In the genomic region with DNA sequence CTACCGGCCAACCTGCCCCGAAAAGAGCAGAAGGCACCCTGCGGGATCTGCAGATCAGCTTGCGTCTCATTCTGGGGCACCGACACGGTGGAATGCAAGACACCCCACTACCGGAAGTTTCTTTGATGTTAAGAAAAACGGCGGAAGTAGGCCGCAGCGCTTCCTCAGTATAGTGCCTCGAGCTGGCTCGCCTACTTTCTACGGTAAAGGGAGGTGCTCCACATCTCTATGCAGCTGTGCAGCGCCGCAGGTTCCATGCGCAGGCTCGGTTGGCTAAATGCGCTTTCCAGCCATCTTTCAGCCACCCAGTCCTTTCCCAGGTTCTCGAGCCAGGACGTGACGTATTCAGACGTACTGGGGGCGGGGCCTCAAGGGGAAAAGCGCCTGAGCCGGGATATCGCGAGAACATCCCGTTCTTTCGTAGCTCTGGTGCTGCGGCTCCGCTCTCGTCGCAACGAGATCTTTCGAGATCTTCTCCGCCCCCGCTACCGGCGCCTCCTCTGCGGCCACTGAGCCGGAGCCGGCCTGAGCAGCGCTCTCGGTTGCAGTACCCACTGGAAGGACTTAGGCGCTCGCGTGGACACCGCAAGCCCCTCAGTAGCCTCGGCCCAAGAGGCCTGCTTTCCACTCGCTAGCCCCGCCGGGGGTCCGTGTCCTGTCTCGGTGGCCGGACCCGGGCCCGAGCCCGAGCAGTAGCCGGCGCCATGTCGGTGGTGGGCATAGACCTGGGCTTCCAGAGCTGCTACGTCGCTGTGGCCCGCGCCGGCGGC, we compare ENCODE assay signal across 1 cellular context.
A peak's percentile ranks its signal among the peaks of the same experiment; 100 is the strongest.
TF ChIP-seq lines count a peak whose summit lies in the region.

A gene (plus strand): TSS at position 467 of the 770 bp plus-strand sequence. CDS start 238 bp downstream, at position 705.

TF ChIP-seq in HepG2, 621 proteins besides CTCF, POLR2A, EP300 and RAD21 (continued from another document and continues in another):
- no peak; the same call in 1 of the 2 replicates for TF ChIP-seq ZNF34 (CRISPR knock-in tag; IDR thresholded peaks at IDR 0.05; ENCODE audit: borderline replicate concordance)
- no peak for TF ChIP-seq PCBP2 (optimal IDR thresholded peaks at IDR 0.05; ENCODE audit: low read depth, low read length, poor library complexity, severe bottlenecking)
- no peak for TF ChIP-seq SIN3B (IDR thresholded peaks at IDR 0.05; ENCODE audit: low read length)
- TF ChIP-seq MED13 (CRISPR knock-in tag; IDR thresholded peaks at IDR 0.05), result peak; percentile 48; the same call in 1 of the 2 replicates
- TF ChIP-seq NRL (CRISPR knock-in tag; IDR thresholded peaks at IDR 0.05; ENCODE audit: borderline replicate concordance), result peak; percentile 50; the same call in 1 of the 2 replicates
- 0 out of 2 replicates have a peak, but pooled peaks have one; percentile 34 for TF ChIP-seq SP140L (CRISPR knock-in tag; IDR thresholded peaks at IDR 0.05; ENCODE audit: borderline replicate concordance)
- TF ChIP-seq, protein P1, sequence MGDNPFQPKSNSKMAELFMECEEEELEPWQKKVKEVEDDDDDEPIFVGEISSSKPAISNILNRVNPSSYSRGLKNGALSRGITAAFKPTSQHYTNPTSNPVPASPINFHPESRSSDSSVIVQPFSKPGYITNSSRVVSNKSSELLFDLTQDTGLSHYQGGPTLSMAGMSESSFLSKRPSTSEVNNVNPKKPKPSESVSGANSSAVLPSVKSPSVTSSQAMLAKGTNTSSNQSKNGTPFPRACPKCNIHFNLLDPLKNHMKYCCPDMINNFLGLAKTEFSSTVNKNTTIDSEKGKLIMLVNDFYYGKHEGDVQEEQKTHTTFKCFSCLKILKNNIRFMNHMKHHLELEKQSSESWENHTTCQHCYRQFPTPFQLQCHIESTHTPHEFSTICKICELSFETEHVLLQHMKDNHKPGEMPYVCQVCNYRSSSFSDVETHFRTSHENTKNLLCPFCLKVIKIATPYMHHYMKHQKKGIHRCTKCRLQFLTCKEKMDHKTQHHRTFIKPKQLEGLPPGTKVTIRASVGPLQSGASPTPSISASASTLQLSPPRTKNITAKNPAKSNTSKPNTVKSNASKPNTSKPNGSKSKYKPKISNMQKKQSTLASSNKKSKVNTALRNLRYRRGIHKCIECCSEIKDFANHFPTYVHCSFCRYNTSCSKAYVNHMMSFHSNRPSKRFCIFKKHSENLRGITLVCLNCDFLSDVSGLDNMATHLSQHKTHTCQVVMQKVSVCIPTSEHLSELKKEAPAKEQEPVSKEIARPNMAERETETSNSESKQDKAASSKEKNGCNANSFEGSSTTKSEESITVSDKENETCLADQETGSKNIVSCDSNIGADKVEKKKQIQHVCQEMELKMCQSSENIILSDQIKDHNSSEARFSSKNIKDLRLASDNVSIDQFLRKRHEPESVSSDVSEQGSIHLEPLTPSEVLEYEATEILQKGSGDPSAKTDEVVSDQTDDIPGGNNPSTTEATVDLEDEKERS (CRISPR knock-in tag; IDR thresholded peaks at IDR 0.05), result peak; percentile 85
- TF ChIP-seq REPIN1 (CRISPR knock-in tag; IDR thresholded peaks at IDR 0.05; ENCODE audit: borderline replicate concordance, low read depth), result no peak; the same call in 1 of the 2 replicates
- no peak for TF ChIP-seq ZNF652 (CRISPR knock-in tag; IDR thresholded peaks at IDR 0.05; ENCODE audit: borderline replicate concordance, low read depth)
- TF ChIP-seq IRF2 (CRISPR knock-in tag; IDR thresholded peaks at IDR 0.05), result peak; percentile 56
- TF ChIP-seq ZNF598 (CRISPR knock-in tag; IDR thresholded peaks at IDR 0.05; ENCODE audit: borderline replicate concordance), result peak; percentile 9; the same call in 1 of the 2 replicates
- TF ChIP-seq CBX5 (CRISPR knock-in tag; IDR thresholded peaks at IDR 0.05; ENCODE audit: borderline replicate concordance), result peak; percentile 14; the same call in 1 of the 2 replicates
- TF ChIP-seq, protein P2, sequence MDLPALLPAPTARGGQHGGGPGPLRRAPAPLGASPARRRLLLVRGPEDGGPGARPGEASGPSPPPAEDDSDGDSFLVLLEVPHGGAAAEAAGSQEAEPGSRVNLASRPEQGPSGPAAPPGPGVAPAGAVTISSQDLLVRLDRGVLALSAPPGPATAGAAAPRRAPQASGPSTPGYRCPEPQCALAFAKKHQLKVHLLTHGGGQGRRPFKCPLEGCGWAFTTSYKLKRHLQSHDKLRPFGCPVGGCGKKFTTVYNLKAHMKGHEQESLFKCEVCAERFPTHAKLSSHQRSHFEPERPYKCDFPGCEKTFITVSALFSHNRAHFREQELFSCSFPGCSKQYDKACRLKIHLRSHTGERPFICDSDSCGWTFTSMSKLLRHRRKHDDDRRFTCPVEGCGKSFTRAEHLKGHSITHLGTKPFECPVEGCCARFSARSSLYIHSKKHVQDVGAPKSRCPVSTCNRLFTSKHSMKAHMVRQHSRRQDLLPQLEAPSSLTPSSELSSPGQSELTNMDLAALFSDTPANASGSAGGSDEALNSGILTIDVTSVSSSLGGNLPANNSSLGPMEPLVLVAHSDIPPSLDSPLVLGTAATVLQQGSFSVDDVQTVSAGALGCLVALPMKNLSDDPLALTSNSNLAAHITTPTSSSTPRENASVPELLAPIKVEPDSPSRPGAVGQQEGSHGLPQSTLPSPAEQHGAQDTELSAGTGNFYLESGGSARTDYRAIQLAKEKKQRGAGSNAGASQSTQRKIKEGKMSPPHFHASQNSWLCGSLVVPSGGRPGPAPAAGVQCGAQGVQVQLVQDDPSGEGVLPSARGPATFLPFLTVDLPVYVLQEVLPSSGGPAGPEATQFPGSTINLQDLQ (CRISPR knock-in tag; IDR thresholded peaks at IDR 0.05), result peak; percentile 4; the same call in 1 of the 2 replicates
- no peak for TF ChIP-seq TBP (CRISPR knock-in tag; IDR thresholded peaks at IDR 0.05)
- TF ChIP-seq, protein P3, sequence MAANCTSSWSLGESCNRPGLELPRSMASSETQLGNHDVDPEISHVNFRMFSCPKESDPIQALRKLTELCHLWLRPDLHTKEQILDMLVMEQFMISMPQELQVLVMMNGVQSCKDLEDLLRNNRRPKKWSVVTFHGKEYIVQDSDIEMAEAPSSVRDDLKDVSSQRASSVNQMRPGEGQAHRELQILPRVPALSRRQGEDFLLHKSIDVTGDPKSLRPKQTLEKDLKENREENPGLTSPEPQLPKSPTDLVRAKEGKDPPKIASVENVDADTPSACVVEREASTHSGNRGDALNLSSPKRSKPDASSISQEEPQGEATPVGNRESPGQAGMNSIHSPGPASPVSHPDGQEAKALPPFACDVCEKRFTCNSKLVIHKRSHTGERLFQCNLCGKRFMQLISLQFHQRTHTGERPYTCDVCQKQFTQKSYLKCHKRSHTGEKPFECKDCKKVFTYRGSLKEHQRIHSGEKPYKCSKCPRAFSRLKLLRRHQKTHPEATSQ (CRISPR knock-in tag; IDR thresholded peaks at IDR 0.05; ENCODE audit: borderline replicate concordance), result peak; percentile 96
- TF ChIP-seq POLR2G (IDR thresholded peaks at IDR 0.05; ENCODE audit: low read depth, low read length), result peak; percentile 91
- no peak for TF ChIP-seq RCOR2 (CRISPR knock-in tag; IDR thresholded peaks at IDR 0.05)
- no peak for TF ChIP-seq ZNF24 (IDR thresholded peaks at IDR 0.05)
- TF ChIP-seq SRY (CRISPR knock-in tag; IDR thresholded peaks at IDR 0.05), result peak; percentile 72
- TF ChIP-seq ZNF724P (CRISPR knock-in tag; IDR thresholded peaks at IDR 0.05; ENCODE audit: borderline replicate concordance), result 0 out of 2 replicates have a peak, but pooled peaks have one; percentile 80
- TF ChIP-seq, protein P4, sequence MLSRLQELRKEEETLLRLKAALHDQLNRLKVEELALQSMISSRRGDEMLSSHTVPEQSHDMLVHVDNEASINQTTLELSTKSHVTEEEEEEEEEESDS (CRISPR knock-in tag; IDR thresholded peaks at IDR 0.05; ENCODE audit: borderline replicate concordance), result peak; percentile 53; the same call in 1 of the 2 replicates
- TF ChIP-seq MBNL3 (CRISPR knock-in tag; conservative IDR thresholded peaks at IDR 0.05), result no peak
- no peak for TF ChIP-seq LCORL (IDR thresholded peaks at IDR 0.05)
- peak; percentile 63; the same call in 1 of the 2 replicates for TF ChIP-seq LCORL (CRISPR knock-in tag; IDR thresholded peaks at IDR 0.05)
- peak; percentile 74 for TF ChIP-seq ZNF878 (CRISPR knock-in tag; IDR thresholded peaks at IDR 0.05)
- TF ChIP-seq, protein P5, sequence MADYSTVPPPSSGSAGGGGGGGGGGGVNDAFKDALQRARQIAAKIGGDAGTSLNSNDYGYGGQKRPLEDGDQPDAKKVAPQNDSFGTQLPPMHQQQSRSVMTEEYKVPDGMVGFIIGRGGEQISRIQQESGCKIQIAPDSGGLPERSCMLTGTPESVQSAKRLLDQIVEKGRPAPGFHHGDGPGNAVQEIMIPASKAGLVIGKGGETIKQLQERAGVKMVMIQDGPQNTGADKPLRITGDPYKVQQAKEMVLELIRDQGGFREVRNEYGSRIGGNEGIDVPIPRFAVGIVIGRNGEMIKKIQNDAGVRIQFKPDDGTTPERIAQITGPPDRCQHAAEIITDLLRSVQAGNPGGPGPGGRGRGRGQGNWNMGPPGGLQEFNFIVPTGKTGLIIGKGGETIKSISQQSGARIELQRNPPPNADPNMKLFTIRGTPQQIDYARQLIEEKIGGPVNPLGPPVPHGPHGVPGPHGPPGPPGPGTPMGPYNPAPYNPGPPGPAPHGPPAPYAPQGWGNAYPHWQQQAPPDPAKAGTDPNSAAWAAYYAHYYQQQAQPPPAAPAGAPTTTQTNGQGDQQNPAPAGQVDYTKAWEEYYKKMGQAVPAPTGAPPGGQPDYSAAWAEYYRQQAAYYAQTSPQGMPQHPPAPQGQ (CRISPR knock-in tag; IDR thresholded peaks at IDR 0.05; ENCODE audit: borderline replicate concordance), result no peak
- TF ChIP-seq, protein P6, sequence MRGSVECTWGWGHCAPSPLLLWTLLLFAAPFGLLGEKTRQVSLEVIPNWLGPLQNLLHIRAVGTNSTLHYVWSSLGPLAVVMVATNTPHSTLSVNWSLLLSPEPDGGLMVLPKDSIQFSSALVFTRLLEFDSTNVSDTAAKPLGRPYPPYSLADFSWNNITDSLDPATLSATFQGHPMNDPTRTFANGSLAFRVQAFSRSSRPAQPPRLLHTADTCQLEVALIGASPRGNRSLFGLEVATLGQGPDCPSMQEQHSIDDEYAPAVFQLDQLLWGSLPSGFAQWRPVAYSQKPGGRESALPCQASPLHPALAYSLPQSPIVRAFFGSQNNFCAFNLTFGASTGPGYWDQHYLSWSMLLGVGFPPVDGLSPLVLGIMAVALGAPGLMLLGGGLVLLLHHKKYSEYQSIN (CRISPR knock-in tag; IDR thresholded peaks at IDR 0.05; ENCODE audit: borderline replicate concordance), result no peak
- TF ChIP-seq, protein P7, sequence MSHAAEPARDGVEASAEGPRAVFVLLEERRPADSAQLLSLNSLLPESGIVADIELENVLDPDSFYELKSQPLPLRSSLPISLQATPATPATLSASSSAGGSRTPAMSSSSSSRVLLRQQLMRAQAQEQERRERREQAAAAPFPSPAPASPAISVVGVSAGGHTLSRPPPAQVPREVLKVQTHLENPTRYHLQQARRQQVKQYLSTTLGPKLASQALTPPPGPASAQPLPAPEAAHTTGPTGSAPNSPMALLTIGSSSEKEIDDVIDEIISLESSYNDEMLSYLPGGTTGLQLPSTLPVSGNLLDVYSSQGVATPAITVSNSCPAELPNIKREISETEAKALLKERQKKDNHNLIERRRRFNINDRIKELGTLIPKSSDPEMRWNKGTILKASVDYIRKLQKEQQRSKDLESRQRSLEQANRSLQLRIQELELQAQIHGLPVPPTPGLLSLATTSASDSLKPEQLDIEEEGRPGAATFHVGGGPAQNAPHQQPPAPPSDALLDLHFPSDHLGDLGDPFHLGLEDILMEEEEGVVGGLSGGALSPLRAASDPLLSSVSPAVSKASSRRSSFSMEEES (CRISPR knock-in tag; IDR thresholded peaks at IDR 0.05), result peak; percentile 69
- TF ChIP-seq ZNF335 (CRISPR knock-in tag; IDR thresholded peaks at IDR 0.05), result 0 out of 2 replicates have a peak, but pooled peaks have one; percentile 69
- TF ChIP-seq ESRRA (CRISPR knock-in tag; IDR thresholded peaks at IDR 0.05; ENCODE audit: low read depth), result peak; percentile 61
- no peak; the same call in 1 of the 2 replicates for TF ChIP-seq SOX5 (CRISPR knock-in tag; IDR thresholded peaks at IDR 0.05; ENCODE audit: borderline replicate concordance)
- TF ChIP-seq ZNF570 (CRISPR knock-in tag; IDR thresholded peaks at IDR 0.05; ENCODE audit: borderline replicate concordance), result 0 out of 2 replicates have a peak, but pooled peaks have one; percentile 57
- TF ChIP-seq WIZ (CRISPR knock-in tag; IDR thresholded peaks at IDR 0.05), result peak; percentile 12; the same call in 1 of the 2 replicates
- TF ChIP-seq, protein P8, sequence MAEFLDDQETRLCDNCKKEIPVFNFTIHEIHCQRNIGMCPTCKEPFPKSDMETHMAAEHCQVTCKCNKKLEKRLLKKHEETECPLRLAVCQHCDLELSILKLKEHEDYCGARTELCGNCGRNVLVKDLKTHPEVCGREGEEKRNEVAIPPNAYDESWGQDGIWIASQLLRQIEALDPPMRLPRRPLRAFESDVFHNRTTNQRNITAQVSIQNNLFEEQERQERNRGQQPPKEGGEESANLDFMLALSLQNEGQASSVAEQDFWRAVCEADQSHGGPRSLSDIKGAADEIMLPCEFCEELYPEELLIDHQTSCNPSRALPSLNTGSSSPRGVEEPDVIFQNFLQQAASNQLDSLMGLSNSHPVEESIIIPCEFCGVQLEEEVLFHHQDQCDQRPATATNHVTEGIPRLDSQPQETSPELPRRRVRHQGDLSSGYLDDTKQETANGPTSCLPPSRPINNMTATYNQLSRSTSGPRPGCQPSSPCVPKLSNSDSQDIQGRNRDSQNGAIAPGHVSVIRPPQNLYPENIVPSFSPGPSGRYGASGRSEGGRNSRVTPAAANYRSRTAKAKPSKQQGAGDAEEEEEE (CRISPR knock-in tag; IDR thresholded peaks at IDR 0.05; ENCODE audit: borderline replicate concordance), result 0 out of 2 replicates have a peak, but pooled peaks have one; percentile 6
- TF ChIP-seq CREM (IDR thresholded peaks at IDR 0.05), result peak; percentile 93
- TF ChIP-seq CREM (CRISPR knock-in tag; IDR thresholded peaks at IDR 0.05), result peak; percentile 40
- TF ChIP-seq, protein P9, sequence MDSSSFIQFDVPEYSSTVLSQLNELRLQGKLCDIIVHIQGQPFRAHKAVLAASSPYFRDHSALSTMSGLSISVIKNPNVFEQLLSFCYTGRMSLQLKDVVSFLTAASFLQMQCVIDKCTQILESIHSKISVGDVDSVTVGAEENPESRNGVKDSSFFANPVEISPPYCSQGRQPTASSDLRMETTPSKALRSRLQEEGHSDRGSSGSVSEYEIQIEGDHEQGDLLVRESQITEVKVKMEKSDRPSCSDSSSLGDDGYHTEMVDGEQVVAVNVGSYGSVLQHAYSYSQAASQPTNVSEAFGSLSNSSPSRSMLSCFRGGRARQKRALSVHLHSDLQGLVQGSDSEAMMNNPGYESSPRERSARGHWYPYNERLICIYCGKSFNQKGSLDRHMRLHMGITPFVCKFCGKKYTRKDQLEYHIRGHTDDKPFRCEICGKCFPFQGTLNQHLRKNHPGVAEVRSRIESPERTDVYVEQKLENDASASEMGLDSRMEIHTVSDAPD (CRISPR knock-in tag; IDR thresholded peaks at IDR 0.05), result no peak; the same call in 1 of the 2 replicates
- TF ChIP-seq RELA (CRISPR knock-in tag; IDR thresholded peaks at IDR 0.05), result no peak
